In the genomic region with DNA sequence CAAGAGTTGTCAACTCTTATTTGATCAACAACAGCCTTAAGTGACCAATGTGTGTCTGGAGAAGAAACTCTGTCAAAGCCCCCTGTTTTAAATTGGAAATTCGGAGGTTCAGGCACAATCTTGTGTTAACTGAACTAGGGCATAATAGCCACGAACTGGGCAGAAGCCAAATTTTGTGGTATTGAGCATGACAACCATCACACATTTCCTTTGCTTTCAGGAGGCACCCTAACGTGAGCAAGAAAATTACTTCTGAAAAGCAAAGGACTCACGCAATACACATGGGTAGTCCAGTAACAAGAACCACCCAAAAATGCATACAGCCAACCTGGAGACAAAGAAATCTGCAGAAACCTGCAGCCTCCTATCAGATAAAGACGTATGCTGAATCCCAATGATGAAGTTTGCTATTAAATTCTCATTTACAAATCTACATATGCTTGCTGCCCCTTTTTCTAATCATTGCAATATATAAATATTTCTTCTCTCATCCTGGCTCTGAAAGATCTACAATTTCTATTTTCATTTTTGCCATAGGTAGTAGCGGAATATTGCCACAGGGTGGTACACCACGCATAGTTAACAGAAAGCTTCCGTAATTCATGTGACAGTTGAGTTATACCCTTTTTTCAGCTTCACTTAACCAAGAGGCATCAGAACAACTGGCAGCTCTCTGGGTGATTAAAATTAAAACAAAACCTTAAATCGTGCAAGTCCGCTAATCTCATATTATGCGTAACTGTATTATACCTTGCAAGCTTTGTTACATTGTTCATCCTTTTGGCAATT, we compare ENCODE assay signal across 8 cellular contexts.
A peak's percentile ranks its signal among the peaks of the same experiment; 100 is the strongest.
DNase-seq lines count a peak whose midpoint lies in the region; ATAC-seq and TF ChIP-seq lines count a peak whose summit lies in the region.

No MANE protein-coding gene starts in this region.

- H3K14ac ChIP-seq in mesenchymal stem cell (ENCODE audit: low read length in 2 of 2), result no peak overlapping the region

- H3K79me1 ChIP-seq in mesenchymal stem cell (replicated peaks; ENCODE audit: low read length, poor library complexity, severe bottlenecking), result no peaks in the 10 kb centered on the region

- no peak overlapping the region for H3K18ac ChIP-seq in mesenchymal stem cell (ENCODE audit: low read depth in 1 of 2, low read length in 2 of 2)

- WGBS in mesenchymal stem cell, result 74% methylated on average over 11 of the region's 11 CpGs

- H2BK12ac ChIP-seq in mesenchymal stem cell (ENCODE audit: low read length in 2 of 2), result no peak overlapping the region

- DNase-seq in AG09309 (ENCODE audit: low read depth) (no peak), NCI-H1417 (lab: John Stamatoyannopoulos, UW) (peak; percentile 41 to 77 (median 50)), amniotic epithelial cell (ENCODE audit: low read depth) (peak; percentile 29), mesenchymal stem cell (peak; percentile 34), activated T-cell treated with anti-CD3 and anti-CD28 coated beads for 4 hours (no peak), T1000 (lab: John Stamatoyannopoulos, UW) (no peak)
- no peak for DNase-seq in stimulated activated naive CD8-positive, alpha-beta T cell treated with anti-CD3 and anti-CD28 coated beads, Interleukin-15, Interleukin-2, amounts not matched to agents 100 U/mL and 50 U/mL, for 24 hours

- H2AFZ ChIP-seq in mesenchymal stem cell (ENCODE audit: low read depth, low read length), result no peak overlapping the region

- no peak overlapping the region for H2BK120ac ChIP-seq in mesenchymal stem cell (ENCODE audit: low read depth, low read length)

- no peak overlapping the region for H4K8ac ChIP-seq in mesenchymal stem cell (ENCODE audit: low read length)

- no peak overlapping the region for H3K27ac ChIP-seq in mesenchymal stem cell (ENCODE audit: low read length, poor library complexity, severe bottlenecking)

- H3K4me3 ChIP-seq in AG09309 (ENCODE audit: control insufficient read depth, low read depth, low read length), result no peak overlapping the region
- no peak overlapping the region for H3K4me3 ChIP-seq in mesenchymal stem cell (ENCODE audit: insufficient read depth in 1 of 2, low read depth in 1 of 2, low read length in 2 of 2)

- H3K36me3 ChIP-seq in mesenchymal stem cell (ENCODE audit: control insufficient read depth in 1 of 2, insufficient read depth in 2 of 2, low read depth in 1 of 2, low read length in 2 of 2), result no peaks in the 10 kb centered on the region

- ATAC-seq in GM19035 (IDR thresholded peaks at IDR 0.05; ENCODE audit: unreplicated experiment), result peak; percentile 73
- no peak for ATAC-seq in stimulated activated naive CD8-positive, alpha-beta T cell treated with anti-CD3 and anti-CD28 coated beads, Interleukin-15, Interleukin-2, amounts not matched to agents 100 U/mL and 50 U/mL, for 24 hours

- H3K4me1 ChIP-seq in mesenchymal stem cell (ENCODE audit: control insufficient read depth, insufficient read depth, low read depth, low read length), result no peaks in the 10 kb centered on the region

- H3K23ac ChIP-seq in mesenchymal stem cell (ENCODE audit: low read length in 2 of 2), result no peak overlapping the region

- H3K9me3 ChIP-seq in mesenchymal stem cell (ENCODE audit: control insufficient read depth, low read length), result no peaks in the 10 kb centered on the region

- peak; percentile 4 for TF ChIP-seq CTCF in AG09309 (IDR thresholded peaks at IDR 0.05; ENCODE audit: control insufficient read depth, insufficient read depth, low read depth, low read length, missing control alignments)

- peaks cover 0 to 8% of the 10 kb centered on the region in 2 experiments for H3K27me3 ChIP-seq in mesenchymal stem cell (ENCODE audit: control insufficient read depth in 1 of 2, insufficient read depth in 1 of 2, low read length in 2 of 2)

- no peak overlapping the region for H3K4ac ChIP-seq in mesenchymal stem cell (ENCODE audit: low read depth in 1 of 2, low read length in 2 of 2)

- no peak overlapping the region for H2BK15ac ChIP-seq in mesenchymal stem cell (ENCODE audit: low read depth, poor library complexity, severe bottlenecking)

- no peak overlapping the region for H3K9ac ChIP-seq in mesenchymal stem cell (ENCODE audit: low read length)

- H2AK5ac ChIP-seq in mesenchymal stem cell (ENCODE audit: low read length, severe bottlenecking), result no peak overlapping the region

- no peak overlapping the region for H2BK5ac ChIP-seq in mesenchymal stem cell (ENCODE audit: low read depth, low read length, poor library complexity, severe bottlenecking)

- H4K91ac ChIP-seq in mesenchymal stem cell (ENCODE audit: low read length), result no peak overlapping the region

- H3K4me2 ChIP-seq in mesenchymal stem cell (ENCODE audit: low read length, poor library complexity, severe bottlenecking), result no peak overlapping the region

Comparison
In these comparisons a context has a peak if more than half of its experiments do, and no peak if none do; other contexts are left out.
1. DNase-seq: peak in NCI-H1417 (3 of 3), amniotic epithelial cell (single experiment) and mesenchymal stem cell (single experiment); none in AG09309 (single experiment), stimulated activated naive CD8-positive, alpha-beta T cell treated with anti-CD3 and anti-CD28 coated beads, Interleukin-15, Interleukin-2, amounts not matched to agents 100 U/mL and 50 U/mL, for 24 hours (single experiment), activated T-cell treated with anti-CD3 and anti-CD28 coated beads for 4 hours (single experiment) and T1000 (single experiment).